In genomic region chr6:27592481-27593199, GRCh38 we compare ENCODE assay signal across 8 cellular contexts.
A peak's percentile ranks its signal among the peaks of the same experiment; 100 is the strongest.
DNase-seq lines count a peak whose midpoint lies in the region; ATAC-seq, FAIRE-seq and TF ChIP-seq lines count a peak whose summit lies in the region.

No MANE protein-coding gene starts in this region.

- H3K27me3 ChIP-seq in keratinocyte (ENCODE audit: control insufficient read depth, extremely low read depth, insufficient read depth, low read length) = no peaks in the 10 kb centered on the region
- H3K27me3 ChIP-seq in Peyer's patch = peaks cover 0 to 17% of the 10 kb centered on the region in 2 donors

- peaks cover 5% of the 10 kb centered on the region for H3K4me1 ChIP-seq in keratinocyte (ENCODE audit: control insufficient read depth, extremely low read depth, insufficient read depth, low read length)
- H3K4me1 ChIP-seq in Peyer's patch = no peaks in the 10 kb centered on the region

- H3K9me3 ChIP-seq in keratinocyte (ENCODE audit: control insufficient read depth, low read depth, low read length) (no peaks in the 10 kb centered on the region), Peyer's patch (no peaks in the 10 kb centered on the region)

- H3K4me2 ChIP-seq in keratinocyte (ENCODE audit: control insufficient read depth, extremely low read depth, insufficient read depth, low read depth, low read length) = peak overlapping the region; percentile 87

- no peaks in the 10 kb centered on the region for H3K79me2 ChIP-seq in keratinocyte (ENCODE audit: control insufficient read depth, insufficient read depth, low read length)

- no peak overlapping the region for H3K9ac ChIP-seq in keratinocyte (ENCODE audit: control insufficient read depth, extremely low read depth, insufficient read depth, low read length)

- peak; percentile 53 for FAIRE-seq in keratinocyte (lab: Jason Lieb, UNC)

- H2AFZ ChIP-seq in keratinocyte (ENCODE audit: control insufficient read depth, low read length) = peak overlapping the region; percentile 72

- ATAC-seq in GM18873 (IDR thresholded peaks at IDR 0.05; ENCODE audit: low FRiP score, unreplicated experiment) = peak; percentile 66
- peak; percentile 61 for ATAC-seq in HG03025 (IDR thresholded peaks at IDR 0.05; ENCODE audit: low FRiP score, unreplicated experiment)

- no peaks in the 10 kb centered on the region for H4K20me1 ChIP-seq in keratinocyte (ENCODE audit: control insufficient read depth, extremely low read depth, insufficient read depth, low read length)

- H3K9me1 ChIP-seq in keratinocyte (ENCODE audit: control insufficient read depth, extremely low read depth, insufficient read depth, low read length) = no peaks in the 10 kb centered on the region

- no peak overlapping the region for H3K27ac ChIP-seq in keratinocyte (ENCODE audit: control insufficient read depth, insufficient read depth, low read length)
- no peak overlapping the region for H3K27ac ChIP-seq in Peyer's patch

- H3K36me3 ChIP-seq in keratinocyte (ENCODE audit: control insufficient read depth in 2 of 2, extremely low read depth in 1 of 2, insufficient read depth in 2 of 2, low read length in 2 of 2) = no peaks in the 10 kb centered on the region
- H3K36me3 ChIP-seq in Peyer's patch = no peaks in the 10 kb centered on the region

- no peak for TF ChIP-seq POLR2A in Peyer's patch (IDR thresholded peaks at IDR 0.05)

- H3K4me3 ChIP-seq in keratinocyte (ENCODE audit: control insufficient read depth in 2 of 3, extremely low read depth in 1 of 3, insufficient read depth in 2 of 3, low read depth in 1 of 3, low read length in 3 of 3) = peak overlapping the region; percentile 41 to 78 (median 66)
- H3K4me3 ChIP-seq in Peyer's patch = no peak overlapping the region

- DNase-seq in CMK (ENCODE audit: low read depth) (peak; percentile 89), NCI-H226 (peak; percentile 83), keratinocyte (ENCODE audit: low read depth, low spot score) (peak; percentile 94), Peyer's patch (no peak), T-helper 9 cell (no peak)
- peak; percentile 74 to 81 for DNase-seq in activated T-cell treated with anti-CD3 and anti-CD28 coated beads, Interleukin-2, amount 50 U/mL, for 48 hours

- dilution Hi-C loops in keratinocyte (cut with MboI; ENCODE audit: extremely low pct_ligation_motif_present, low sequenced_read_pairs) = no loop called here

- TF ChIP-seq CTCF in keratinocyte (optimal IDR thresholded peaks at IDR 0.05 in 1 of 3, IDR thresholded peaks at IDR 0.05 in 1 of 3, conservative IDR thresholded peaks at IDR 0.05 in 1 of 3; ENCODE audit: extremely low read depth in 1 of 3, insufficient read depth in 2 of 3, low read length in 3 of 3) (no peak), Peyer's patch (IDR thresholded peaks at IDR 0.05) (no peak)

Comparison
In these comparisons a context has a peak if more than half of its experiments do, and no peak if none do; other contexts are left out.
1. DNase-seq: peak in CMK (single experiment), NCI-H226 (single experiment), activated T-cell treated with anti-CD3 and anti-CD28 coated beads, Interleukin-2, amount 50 U/mL, for 48 hours (2 of 2) and keratinocyte (single experiment); none in Peyer's patch (0 of 3) and T-helper 9 cell (single experiment).
2. H3K4me3 ChIP-seq: peak in keratinocyte (3 of 3); none in Peyer's patch (0 of 4).